8 cellular contexts compared by ENCODE assay signal in the genomic region with DNA sequence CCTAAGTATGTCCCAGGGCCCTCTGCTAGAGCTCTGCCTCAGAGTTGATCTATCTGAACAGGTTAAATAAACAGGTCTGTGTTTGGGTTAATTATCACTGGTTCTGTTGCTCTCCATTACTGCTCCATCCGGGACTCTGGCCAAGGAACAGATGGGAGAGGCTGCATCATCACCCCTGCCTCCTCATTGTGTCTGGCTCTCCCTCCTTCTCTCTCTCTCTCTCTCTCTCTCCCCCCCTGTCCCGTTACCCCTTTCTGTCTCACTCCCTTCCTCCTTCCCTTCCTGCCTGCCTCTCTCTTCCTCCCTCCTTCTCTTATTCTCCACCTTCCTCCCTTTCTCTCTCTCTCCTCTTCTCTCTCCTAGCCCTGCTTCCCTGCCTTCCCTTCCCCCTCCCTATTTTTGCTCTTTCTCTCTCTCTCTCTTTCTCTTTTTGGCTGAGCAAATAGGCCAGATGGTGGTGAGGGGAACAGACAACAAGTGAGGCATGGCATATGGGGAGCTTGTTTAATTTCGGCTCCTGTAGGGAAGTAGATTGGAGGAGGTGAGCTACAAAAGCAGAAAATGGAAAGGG.
DNase-seq lines count a peak whose midpoint lies in the region; ATAC-seq and TF ChIP-seq lines count a peak whose summit lies in the region.

No MANE protein-coding gene starts in this region.

- no peaks in the 10 kb centered on the region for H3K9me3 ChIP-seq in IMR-90 (ENCODE audit: control insufficient read depth, insufficient read depth, low read length)
- H3K9me3 ChIP-seq in right cardiac atrium (ENCODE audit: control insufficient read depth, low read length): no peaks in the 10 kb centered on the region

- WGBS in IMR-90 (ENCODE audit: extremely low coverage in 2 of 2, insufficient read length in 1 of 2), 2 experiments: 10% methylated on average over 2 of the region's 3 CpGs; no CpG with 5 or more reads in 1 of the 2 experiments
- WGBS in right cardiac atrium: 38% methylated on average over 3 of the region's 3 CpGs

- H3K79me1 ChIP-seq in IMR-90 (ENCODE audit: low read depth in 1 of 2, low read length in 2 of 2): no peaks in the 10 kb centered on the region

- H4K91ac ChIP-seq in IMR-90 (ENCODE audit: insufficient read depth, low read depth, low read length): no peak overlapping the region

- H3K9me1 ChIP-seq in IMR-90 (ENCODE audit: insufficient read depth, low read length): 0 out of 2 replicates have a peak, but pooled peaks cover 2% of the 10 kb centered on the region

- H3K27me3 ChIP-seq in IMR-90 (ENCODE audit: control insufficient read depth, insufficient read depth, low read length) (peaks cover 4% of the 10 kb centered on the region; the same call in 1 of the 2 replicates), right cardiac atrium (ENCODE audit: control insufficient read depth, insufficient read depth) (no peaks in the 10 kb centered on the region)

- CTCF ChIA-PET in IMR-90 (lab: Yijun Ruan, JAX) (no interaction called here), RWPE1 (lab: Yijun Ruan, JAX) (interaction anchor here (0.6 kb wide), 1 partner anchor 644 kb away, joined by 4 read pairs; no protein-coding TSS in a partner anchor)

- H2BK20ac ChIP-seq in IMR-90 (ENCODE audit: low read depth, low read length): no peak overlapping the region

- H2BK15ac ChIP-seq in IMR-90 (ENCODE audit: low read depth, low read length): no peak overlapping the region

- in situ Hi-C loops in IMR-90 (cut with MboI; ENCODE audit: low sequenced_read_pairs): no loop called here

- peak overlapping the region; percentile 57; the same call in 1 of the 2 replicates for H3K4me2 ChIP-seq in IMR-90 (ENCODE audit: low read depth, low read length)

- H3K27ac ChIP-seq in IMR-90 (ENCODE audit: insufficient read depth, low read length): no peak overlapping the region
- H3K27ac ChIP-seq in right cardiac atrium (ENCODE audit: low read length): peak overlapping the region; percentile 43
- H3K27ac ChIP-seq in substantia nigra (ENCODE audit: low read depth, low read length, poor library complexity, severe bottlenecking): no peak overlapping the region
- H3K27ac ChIP-seq in RWPE1: no peak overlapping the region

- peak; percentile 29 for DNase-seq in IMR-90
- DNase-seq in SK-N-DZ (ENCODE audit: low spot score): peak; percentile 38
- peak; percentile 60 to 81 (median 73) for DNase-seq in right cardiac atrium
- peak in 27 of 49 donors; percentile 5 to 90 (median 24) for DNase-seq in substantia nigra (lab: John Stamatoyannopoulos, UW)
- DNase-seq in RWPE1 (ENCODE audit: low spot score): no peak
- no peak for DNase-seq in T-helper 1 cell

- dilution Hi-C loops in IMR-90 (cut with HindIII; ENCODE audit: low sequenced_read_pairs, unreplicated experiment): no loop called here

- no peak overlapping the region; the same call in 1 of the 2 replicates for H4K5ac ChIP-seq in IMR-90 (ENCODE audit: low read depth, low read length)

- no peak overlapping the region for H2BK120ac ChIP-seq in IMR-90 (ENCODE audit: low read depth, low read length)

- H4K20me1 ChIP-seq in IMR-90 (ENCODE audit: insufficient read depth, low read length): no peaks in the 10 kb centered on the region

- H3K14ac ChIP-seq in IMR-90 (replicated peaks; ENCODE audit: low read depth, low read length): no peak overlapping the region

- no TSS peak for BruUV-seq in IMR-90 (replicated peaks; lab: Mats Ljungman, UMichigan)

- H2BK5ac ChIP-seq in IMR-90 (ENCODE audit: low read depth, low read length, poor library complexity, severe bottlenecking): no peak overlapping the region

- H2AK9ac ChIP-seq in IMR-90 (replicated peaks; ENCODE audit: low read depth, low read length, poor library complexity): no peak overlapping the region

- POLR2A ChIA-PET in IMR-90 (lab: Charles Lee; ENCODE audit: unreplicated experiment) (no interaction called here), RWPE1 (lab: Yijun Ruan, JAX; ENCODE audit: low non-redundant PET) (no interaction called here)

- H3K4me3 ChIP-seq in IMR-90 (ENCODE audit: insufficient read depth, low read depth, low read length): no peak overlapping the region
- no peak overlapping the region for H3K4me3 ChIP-seq in right cardiac atrium (ENCODE audit: low read length)

- ATAC-seq in IMR-90 (ENCODE audit: low read depth) (peak; percentile 40), right cardiac atrium (peak; percentile 68 to 87), GM21786 (IDR thresholded peaks at IDR 0.05; ENCODE audit: unreplicated experiment) (no peak), GM21360 (IDR thresholded peaks at IDR 0.05; ENCODE audit: unreplicated experiment) (no peak)

- intact Hi-C loops in IMR-90 (cut with micrococcal nuclease): no loop called here
- intact Hi-C loops in right cardiac atrium (cut with DNase I): loop anchor here in 1 of 4 donors (10.0 kb wide), 1 partner anchor 48 kb away; no protein-coding TSS in a partner anchor

- H3K18ac ChIP-seq in IMR-90 (ENCODE audit: low read depth, low read length): no peak overlapping the region; the same call in 1 of the 2 replicates

- no peak overlapping the region for H2AK5ac ChIP-seq in IMR-90 (ENCODE audit: low read depth, low read length)

- no peak overlapping the region for H3K56ac ChIP-seq in IMR-90 (ENCODE audit: extremely low read depth, insufficient read depth, low read length)

- no peak overlapping the region for H3K9ac ChIP-seq in IMR-90 (ENCODE audit: low read depth, low read length)

- H3K36me3 ChIP-seq in IMR-90 (ENCODE audit: control insufficient read depth, insufficient read depth, low read length): no peaks in the 10 kb centered on the region

- H2AFZ ChIP-seq in IMR-90 (replicated peaks; ENCODE audit: low read length, poor library complexity): no peak overlapping the region

- H4K8ac ChIP-seq in IMR-90 (ENCODE audit: low read depth in 2 of 2, low read length in 2 of 2): no peak overlapping the region

- no peak overlapping the region for H3K23ac ChIP-seq in IMR-90 (ENCODE audit: low read depth, low read length)

- TF ChIP-seq RAD21 in IMR-90 (IDR thresholded peaks at IDR 0.05; ENCODE audit: low read length): no peak

- TF ChIP-seq CTCF in IMR-90 (conservative IDR thresholded peaks at IDR 0.05; ENCODE audit: low read depth, low read length) (no peak), RWPE1 (conservative IDR thresholded peaks at IDR 0.05; ENCODE audit: low read depth) (no peak)

- TF ChIP-seq POLR2A in IMR-90 (IDR thresholded peaks at IDR 0.05; ENCODE audit: low read depth, low read length): no peak

- H3K4ac ChIP-seq in IMR-90 (ENCODE audit: low read depth, low read length): no peak overlapping the region

- H3K4me1 ChIP-seq in IMR-90 (ENCODE audit: control insufficient read depth, insufficient read depth, low read length) (no peaks in the 10 kb centered on the region; the same call in 1 of the 2 replicates), right cardiac atrium (ENCODE audit: control insufficient read depth, insufficient read depth, low read length) (peaks cover 8% of the 10 kb centered on the region)

TF ChIP-seq in IMR-90, 13 proteins besides CTCF, POLR2A, EP300 and RAD21:
- TF ChIP-seq RFX5 (IDR thresholded peaks at IDR 0.05; ENCODE audit: low read depth, low read length): no peak
- no peak for TF ChIP-seq MXI1 (IDR thresholded peaks at IDR 0.05; ENCODE audit: borderline replicate concordance, low read depth, low read length)
- no peak for TF ChIP-seq MAZ (IDR thresholded peaks at IDR 0.05; ENCODE audit: borderline replicate concordance, low read depth, low read length)
- no peak for TF ChIP-seq CHD1 (IDR thresholded peaks at IDR 0.05; ENCODE audit: low read depth, low read length)
- TF ChIP-seq NFE2L2 (IDR thresholded peaks at IDR 0.05; ENCODE audit: low read depth, low read length): no peak
TF ChIP-seq in IMR-90: peak in this region for 0.

Comparison
In these comparisons a context has a peak if more than half of its experiments do, and no peak if none do; other contexts are left out.
1. ATAC-seq: peak in IMR-90 (single experiment) and right cardiac atrium (2 of 2); none in GM21786 (single experiment) and GM21360 (single experiment).
2. DNase-seq: peak in IMR-90 (single experiment), SK-N-DZ (single experiment), right cardiac atrium (3 of 3) and substantia nigra (27 of 49); none in RWPE1 (single experiment) and T-helper 1 cell (0 of 5).